Comparison of ENCODE assay signal across 8 cellular contexts in the genomic region with DNA sequence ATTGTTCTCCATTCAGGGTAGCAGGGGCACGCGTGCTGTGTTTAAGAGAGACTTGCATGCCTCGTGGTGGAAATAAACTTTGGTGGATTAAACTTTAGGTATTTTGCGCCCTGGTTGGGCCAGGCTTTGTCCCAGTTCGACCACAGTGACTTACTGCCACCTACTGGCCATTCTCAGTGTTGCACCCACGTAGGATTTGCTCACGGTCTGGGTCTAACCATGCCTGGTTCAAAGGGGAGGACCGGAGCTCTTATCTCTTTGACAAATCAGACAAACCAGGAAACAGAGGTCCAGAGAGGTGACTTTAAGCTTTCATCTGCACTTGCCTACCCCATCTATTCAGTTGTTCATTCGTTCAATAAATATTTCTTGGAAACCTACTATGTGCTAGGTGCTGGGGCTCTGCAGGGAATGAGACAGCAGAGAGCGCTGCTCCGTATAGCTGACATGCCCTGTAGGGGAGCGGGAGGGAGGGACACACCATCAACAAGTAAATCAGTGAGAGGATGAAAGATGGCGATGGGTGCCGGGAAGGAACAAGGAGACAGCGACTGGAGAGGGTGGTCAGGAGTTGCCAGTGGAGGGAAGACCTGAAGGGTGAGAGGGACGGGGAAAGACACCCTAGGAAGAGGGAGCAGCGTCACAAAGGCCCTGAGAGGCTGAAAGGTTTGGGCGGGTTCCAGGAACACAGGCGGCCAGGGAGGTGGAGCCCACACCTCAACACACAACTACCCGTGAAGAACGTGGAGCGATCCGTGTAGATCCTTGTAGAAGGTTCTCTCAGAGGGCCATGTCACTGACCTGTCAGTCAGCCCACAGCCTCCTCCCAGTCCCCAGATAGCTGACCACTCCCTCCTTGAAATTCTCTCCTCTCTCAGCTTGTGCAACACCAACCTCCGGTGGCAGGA. TPM values are rescaled to one million over a fixed set of nuclear protein-coding genes. Genes with fewer than 3 reads are reported as not detected.
DNase-seq lines count a peak whose midpoint lies in the region; ATAC-seq and TF ChIP-seq lines count a peak whose summit lies in the region.

No MANE protein-coding gene starts in this region.

- H3K36me3 Mint-ChIP-seq in activated T-helper 17 cell treated with anti-CD3 and anti-CD28 coated beads, Interleukin-2, amount 50 U/mL, for 72 hours (ENCODE audit: low read depth), result no peaks in the 10 kb centered on the region
- no peaks in the 10 kb centered on the region for H3K36me3 Mint-ChIP-seq in neural progenitor cell

- TF ChIP-seq CTCF in fibroblast of villous mesenchyme (IDR thresholded peaks at IDR 0.05; ENCODE audit: insufficient read depth, low read depth, low read length) (peak; percentile 89), neural progenitor cell (IDR thresholded peaks at IDR 0.05) (peak; percentile 94)

- no peaks in the 10 kb centered on the region for H3K9me3 ChIP-seq in neural progenitor cell (ENCODE audit: low read depth)

- H3K4me3 ChIP-seq in fibroblast of villous mesenchyme (ENCODE audit: low read depth, low read length), result peak overlapping the region; percentile 45
- H3K4me3 ChIP-seq in neural progenitor cell, result peak overlapping the region; percentile 41

- H3K9me3 Mint-ChIP-seq in activated T-helper 17 cell treated with anti-CD3 and anti-CD28 coated beads, Interleukin-2, amount 50 U/mL, for 72 hours, result no peaks in the 10 kb centered on the region
- H3K9me3 Mint-ChIP-seq in neural progenitor cell, result no peaks in the 10 kb centered on the region

- peak overlapping the region; percentile 89 for H2AFZ ChIP-seq in neural progenitor cell (replicated peaks)

- DNase-seq in DMS53 (lab: John Stamatoyannopoulos, UW), result peak; percentile 97
- peak; percentile 84 for DNase-seq in LHCN-M2 (ENCODE audit: low read depth)
- peak; percentile 82 for DNase-seq in RPMI7951 (ENCODE audit: low read depth)
- DNase-seq in fibroblast of villous mesenchyme (ENCODE audit: low read depth), result peak; percentile 90
- peak; percentile 87 for DNase-seq in neural progenitor cell (ENCODE audit: low spot score)
- DNase-seq in stromal cell of bone marrow (ENCODE audit: low read depth), result peak; percentile 69

- no peaks in the 10 kb centered on the region for H3F3A ChIP-seq in neural progenitor cell (ENCODE audit: low read depth)

- H3K27ac Mint-ChIP-seq in activated T-helper 17 cell treated with anti-CD3 and anti-CD28 coated beads, Interleukin-2, amount 50 U/mL, for 72 hours, result no peak overlapping the region
- H3K27ac Mint-ChIP-seq in neural progenitor cell, result no peak overlapping the region

- no peak overlapping the region for H3K9ac ChIP-seq in neural progenitor cell

- no peaks in the 10 kb centered on the region for H3K79me2 ChIP-seq in neural progenitor cell (ENCODE audit: low read depth)

- H3K4me1 ChIP-seq in neural progenitor cell, result peaks cover 5% of the 10 kb centered on the region

- H3K4me2 ChIP-seq in neural progenitor cell, result peak overlapping the region; percentile 75

- no peak overlapping the region for H3K27ac ChIP-seq in neural progenitor cell

- H3K4me1 Mint-ChIP-seq in activated T-helper 17 cell treated with anti-CD3 and anti-CD28 coated beads, Interleukin-2, amount 50 U/mL, for 72 hours, result no peaks in the 10 kb centered on the region
- H3K4me1 Mint-ChIP-seq in neural progenitor cell, result peaks cover 10% of the 10 kb centered on the region

- peak; percentile 64 for ATAC-seq in GM21737 (IDR thresholded peaks at IDR 0.05; ENCODE audit: unreplicated experiment)
- ATAC-seq in activated T-helper 17 cell treated with anti-CD3 and anti-CD28 coated beads, Interleukin-2, amount 50 U/mL, for 72 hours (replicated peaks), result peak; percentile 95

- peak overlapping the region; percentile 28 for H3K4me3 Mint-ChIP-seq in activated T-helper 17 cell treated with anti-CD3 and anti-CD28 coated beads, Interleukin-2, amount 50 U/mL, for 72 hours
- peak overlapping the region; percentile 64 for H3K4me3 Mint-ChIP-seq in neural progenitor cell

- no peaks in the 10 kb centered on the region for H4K20me1 ChIP-seq in neural progenitor cell (ENCODE audit: low read depth)

- no peaks in the 10 kb centered on the region for H3K36me3 ChIP-seq in neural progenitor cell

- peaks cover 6% of the 10 kb centered on the region for H3K27me3 Mint-ChIP-seq in activated T-helper 17 cell treated with anti-CD3 and anti-CD28 coated beads, Interleukin-2, amount 50 U/mL, for 72 hours
- H3K27me3 Mint-ChIP-seq in neural progenitor cell (ENCODE audit: insufficient read depth, low read depth), result peaks cover 3% of the 10 kb centered on the region

- H3K27me3 ChIP-seq in neural progenitor cell, result no peaks in the 10 kb centered on the region

RNA-seq across cellular contexts. Expression of a gene that starts 27.2 kb away (rescaled TPM):
- total RNA-seq in LHCN-M2 (2014; rRNA removed) (0.19 TPM in 1 of 2 replicates, not detected in the other), fibroblast of villous mesenchyme (60.5 and 87.6 TPM in 2 replicates), neural progenitor cell (ENCODE audit: low replicate concordance) (not detected in 2 replicates)
- 0.04 TPM for polyA plus RNA-seq in LHCN-M2 (2012)
- 7.0 and 14.9 TPM in 2 replicates for total RNA-seq in RPMI7951 (2014; rRNA removed; shearing (Covaris generic))
- total RNA-seq in activated T-helper 17 cell treated with anti-CD3 and anti-CD28 coated beads, Interleukin-2, amount 50 U/mL, for 72 hours, result not detected
